In the genomic region with DNA sequence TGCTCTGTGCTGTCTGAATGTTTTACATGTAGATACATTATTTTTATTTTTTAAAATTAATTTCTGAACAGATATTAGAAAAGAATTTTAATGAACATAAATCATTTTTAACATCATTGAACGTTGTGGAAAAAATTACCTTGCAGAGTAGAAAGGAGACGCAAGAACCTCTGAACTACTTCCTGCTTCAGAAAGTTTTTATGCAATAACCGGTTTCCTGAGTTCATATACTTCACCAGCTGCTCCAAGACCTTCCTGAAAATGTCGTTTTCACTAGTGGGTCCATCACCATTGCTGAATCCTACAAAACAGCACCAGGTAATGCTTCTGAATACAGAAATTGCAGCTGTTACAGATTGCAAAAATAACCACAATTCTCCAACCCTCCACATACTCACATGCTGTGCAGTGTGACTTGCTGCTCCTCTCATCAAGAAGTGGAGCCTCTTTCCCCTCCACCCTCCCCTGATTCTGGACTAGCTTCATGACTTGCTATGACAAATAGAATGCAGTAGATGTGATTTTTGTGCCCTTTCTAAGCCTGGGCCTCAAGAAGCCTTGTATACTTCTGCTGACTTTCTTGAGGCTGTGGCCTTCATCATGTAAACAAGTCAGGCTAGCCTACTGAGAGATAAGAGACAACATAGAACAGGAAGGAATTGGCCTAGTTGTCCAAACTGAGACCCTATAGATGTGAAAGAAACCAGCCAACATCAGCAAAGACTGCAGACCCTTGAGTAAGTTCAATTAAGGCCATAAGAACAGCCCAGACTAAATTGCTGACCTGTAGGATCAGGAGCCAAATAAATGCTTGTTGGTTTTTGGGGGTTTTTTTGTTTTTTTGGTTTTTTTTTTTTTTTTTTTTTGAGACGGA, we compare ENCODE assay signal across 19 cellular contexts.
DNase-seq lines count a peak whose midpoint lies in the region; ATAC-seq, FAIRE-seq and TF ChIP-seq lines count a peak whose summit lies in the region.
"Had no signal": no experiment of that assay in that cellular context is flagged by ENCODE, and none has a peak within 500 bp of the region (broad histone marks: within the 10 kb centered on the region; RNA-seq: fewer than 3 reads in every experiment).

No MANE protein-coding gene starts in this region.

- FAIRE-seq in RCC 7860 (lab: Jason Lieb, UNC): no peak
- FAIRE-seq: HepG2 had no signal

- peaks cover 11% of the 10 kb centered on the region for H3K4me1 ChIP-seq in CD4-positive, CD25-positive, alpha-beta regulatory T cell (ENCODE audit: control insufficient read depth, insufficient read depth, low read length, poor library complexity, severe bottlenecking)
- peaks cover 0 to 9% of the 10 kb centered on the region in 2 experiments; a peak in 2 of 4 replicates for H3K4me1 ChIP-seq in SK-N-SH (ENCODE audit: control insufficient read depth in 1 of 2, insufficient read depth in 2 of 2, low read depth in 1 of 2, low read length in 1 of 2)

- DNase-seq in CD4-positive, CD25-positive, alpha-beta regulatory T cell: peak in 1 of 3 donors; percentile 16
- DNase-seq in HL-60 (ENCODE audit: low read depth in 1 of 2, low spot score in 1 of 2): peak; percentile 25 to 66
- peak; percentile 70 for DNase-seq in SKM-1 treated with dmso at 0.1 percent for 144 hours (lab: John Stamatoyannopoulos, UW; ENCODE audit: unreplicated experiment)
- no peak for DNase-seq in immature natural killer cell
- DNase-seq in SK-N-SH: no peak
- no peak for DNase-seq in DMS53 (lab: John Stamatoyannopoulos, UW)
- DNase-seq in DMS153 (lab: John Stamatoyannopoulos, UW): no peak
- DNase-seq in RCC 7860 (ENCODE audit: low spot score): no peak
- DNase-seq: activated CD8-positive, alpha-beta memory T cell treated with anti-CD3 and anti-CD28 coated beads, Interleukin-2, amount 50 U/mL, for 48 hours; GM23248; heart left ventricle; NCI-H1092; NCI-H82; nephron progenitor cell; RPMI8226; WERI-Rb-1 had no signal

- H3K27ac Mint-ChIP-seq in CD4-positive, CD25-positive, alpha-beta regulatory T cell: peak overlapping the region in 2 of 3 donors; percentile 36 to 87
- peak overlapping the region; percentile 77 to 89 (median 86) for H3K27ac Mint-ChIP-seq in immature natural killer cell
- H3K27ac Mint-ChIP-seq: nephron progenitor cell had no signal

- no peaks in the 10 kb centered on the region for H3K27me3 ChIP-seq in CD4-positive, CD25-positive, alpha-beta regulatory T cell (ENCODE audit: control insufficient read depth, insufficient read depth, low read length)
- H3K27me3 ChIP-seq in HL-60 (ENCODE audit: insufficient read depth, poor library complexity, severe bottlenecking) (no peaks in the 10 kb centered on the region), SK-N-SH (ENCODE audit: insufficient read depth) (peaks cover 4% of the 10 kb centered on the region; the same call in 1 of the 2 replicates)
- H3K27me3 ChIP-seq: heart left ventricle, tibial nerve had no signal

- H3K9me3 ChIP-seq in CD4-positive, CD25-positive, alpha-beta regulatory T cell (ENCODE audit: control insufficient read depth in 2 of 2, low read length in 2 of 2): no peaks in the 10 kb centered on the region
- no peaks in the 10 kb centered on the region for H3K9me3 ChIP-seq in SK-N-SH
- H3K9me3 ChIP-seq: heart left ventricle, tibial nerve had no signal

- no peak overlapping the region for H3K4me2 ChIP-seq in SK-N-SH

- H3K27ac ChIP-seq in CD4-positive, CD25-positive, alpha-beta regulatory T cell (ENCODE audit: insufficient read depth, low read length, poor library complexity, severe bottlenecking): no peak overlapping the region
- H3K27ac ChIP-seq in HL-60 (replicated peaks): peak overlapping the region; percentile 24
- H3K27ac ChIP-seq in SK-N-SH (ENCODE audit: low read depth in 2 of 2, low read length in 1 of 2): no peak overlapping the region
- H3K27ac ChIP-seq: GM23248, heart left ventricle, tibial nerve, WERI-Rb-1 had no signal

- ATAC-seq in CD4-positive, CD25-positive, alpha-beta regulatory T cell (ENCODE audit: low read depth in 2 of 2): peak in 1 of 2 donors; percentile 19
- ATAC-seq: heart left ventricle, HepG2 had no signal

- CTCF ChIA-PET in SK-N-SH (lab: Yijun Ruan, JAX): interaction anchor here (1.0 to 1.5 kb wide), 4 partner anchors 9 to 135 kb away, joined by 3 read pairs; no protein-coding TSS in a partner anchor

- WGBS in SK-N-SH (ENCODE audit: low lambda C conversion rate): 57% methylated on average over 5 of the region's 5 CpGs

- H3K4me3 ChIP-seq in CD4-positive, CD25-positive, alpha-beta regulatory T cell (ENCODE audit: low read depth, low read length): peak overlapping the region; percentile 17
- H3K4me3 ChIP-seq in HL-60 (replicated peaks; ENCODE audit: insufficient read depth, low read length): no peak overlapping the region
- no peak overlapping the region for H3K4me3 ChIP-seq in SK-N-SH (ENCODE audit: low read depth in 2 of 2, low read length in 1 of 2)
- H3K4me3 ChIP-seq: GM23248, heart left ventricle, lung, tibial nerve had no signal

- H2AFZ ChIP-seq in SK-N-SH (ENCODE audit: low read depth): no peak overlapping the region
- H2AFZ ChIP-seq: GM23248 had no signal

- no peak overlapping the region for H3K9ac ChIP-seq in SK-N-SH
- H3K9ac ChIP-seq: GM23248 had no signal

- TF ChIP-seq RAD21 in SK-N-SH (IDR thresholded peaks at IDR 0.05; ENCODE audit: low read length): no peak

- no peaks in the 10 kb centered on the region for H3F3A ChIP-seq in SK-N-SH (replicated peaks; ENCODE audit: insufficient read depth)

- no peaks in the 10 kb centered on the region for H3K79me2 ChIP-seq in SK-N-SH (ENCODE audit: insufficient read depth)

- peaks cover 55% of the 10 kb centered on the region for H3K36me3 ChIP-seq in CD4-positive, CD25-positive, alpha-beta regulatory T cell (ENCODE audit: control insufficient read depth, insufficient read depth, low read length)
- no peaks in the 10 kb centered on the region for H3K36me3 ChIP-seq in SK-N-SH (replicated peaks in 1 of 2; ENCODE audit: control insufficient read depth in 1 of 2, insufficient read depth in 2 of 2, low read length in 1 of 2)
- H3K36me3 ChIP-seq: WERI-Rb-1 had no signal

- no peaks in the 10 kb centered on the region for H3K27me3 Mint-ChIP-seq in CD4-positive, CD25-positive, alpha-beta regulatory T cell
- H3K27me3 Mint-ChIP-seq in immature natural killer cell (ENCODE audit: low read depth in 3 of 3): peaks cover 0 to 2% (median 0%) of the 10 kb centered on the region in 3 donors

- H3K9me3 Mint-ChIP-seq in CD4-positive, CD25-positive, alpha-beta regulatory T cell: no peaks in the 10 kb centered on the region
- no peaks in the 10 kb centered on the region for H3K9me3 Mint-ChIP-seq in immature natural killer cell
- H3K9me3 Mint-ChIP-seq: nephron progenitor cell had no signal

- H3K9me2 ChIP-seq in SK-N-SH: no peaks in the 10 kb centered on the region

- TF ChIP-seq EP300 in SK-N-SH (IDR thresholded peaks at IDR 0.05; ENCODE audit: borderline replicate concordance in 1 of 2, low read depth in 1 of 2, low read length in 1 of 2): no peak

- peaks cover 24 to 39% (median 32%) of the 10 kb centered on the region in 4 donors for H3K4me1 Mint-ChIP-seq in CD4-positive, CD25-positive, alpha-beta regulatory T cell
- H3K4me1 Mint-ChIP-seq in immature natural killer cell: peaks cover 34 to 58% of the 10 kb centered on the region in 2 donors

- no peak for TF ChIP-seq CTCF in HL-60 (IDR thresholded peaks at IDR 0.05; ENCODE audit: insufficient read depth, low read length)
- TF ChIP-seq CTCF in SK-N-SH (IDR thresholded peaks at IDR 0.05): no peak

- H3K36me3 Mint-ChIP-seq in CD4-positive, CD25-positive, alpha-beta regulatory T cell: peaks cover 53% of the 10 kb centered on the region
- H3K36me3 Mint-ChIP-seq in immature natural killer cell: peaks cover 31 to 44% (median 35%) of the 10 kb centered on the region in 3 donors

- no peaks in the 10 kb centered on the region for H4K20me1 ChIP-seq in SK-N-SH (ENCODE audit: insufficient read depth)

- peak overlapping the region in 3 of 4 donors; percentile 26 to 73 (median 72) for H3K4me3 Mint-ChIP-seq in CD4-positive, CD25-positive, alpha-beta regulatory T cell
- peak overlapping the region in 4 of 5 donors; percentile 18 to 55 (median 33) for H3K4me3 Mint-ChIP-seq in immature natural killer cell
- H3K4me3 Mint-ChIP-seq: nephron progenitor cell had no signal

- POLR2A ChIA-PET in SK-N-SH (lab: Yijun Ruan, JAX): no interaction called here

TF ChIP-seq in SK-N-SH, 30 proteins besides CTCF, POLR2A, EP300 and RAD21:
- TF ChIP-seq GABPA (IDR thresholded peaks at IDR 0.05; ENCODE audit: low read depth) (no peak), POLR2AphosphoS5 (IDR thresholded peaks at IDR 0.05; ENCODE audit: low read depth, low read length) (no peak), FOXM1 (IDR thresholded peaks at IDR 0.05; ENCODE audit: low read depth) (no peak), MXI1 (IDR thresholded peaks at IDR 0.05; ENCODE audit: low read depth, low read length) (no peak), CHD2 (IDR thresholded peaks at IDR 0.05; ENCODE audit: low read length, partially characterized antibody) (no peak), MEF2A (IDR thresholded peaks at IDR 0.05; ENCODE audit: borderline replicate concordance, low read depth) (no peak)

Comparison
In these comparisons a context has a peak if more than half of its experiments do, and no peak if none do; other contexts are left out.
1. DNase-seq: peak in HL-60 (2 of 2) and SKM-1 treated with dmso at 0.1 percent for 144 hours (single experiment); none in immature natural killer cell (0 of 3), SK-N-SH (single experiment), DMS53 (single experiment), DMS153 (single experiment) and RCC 7860 (single experiment).